In the genomic region with DNA sequence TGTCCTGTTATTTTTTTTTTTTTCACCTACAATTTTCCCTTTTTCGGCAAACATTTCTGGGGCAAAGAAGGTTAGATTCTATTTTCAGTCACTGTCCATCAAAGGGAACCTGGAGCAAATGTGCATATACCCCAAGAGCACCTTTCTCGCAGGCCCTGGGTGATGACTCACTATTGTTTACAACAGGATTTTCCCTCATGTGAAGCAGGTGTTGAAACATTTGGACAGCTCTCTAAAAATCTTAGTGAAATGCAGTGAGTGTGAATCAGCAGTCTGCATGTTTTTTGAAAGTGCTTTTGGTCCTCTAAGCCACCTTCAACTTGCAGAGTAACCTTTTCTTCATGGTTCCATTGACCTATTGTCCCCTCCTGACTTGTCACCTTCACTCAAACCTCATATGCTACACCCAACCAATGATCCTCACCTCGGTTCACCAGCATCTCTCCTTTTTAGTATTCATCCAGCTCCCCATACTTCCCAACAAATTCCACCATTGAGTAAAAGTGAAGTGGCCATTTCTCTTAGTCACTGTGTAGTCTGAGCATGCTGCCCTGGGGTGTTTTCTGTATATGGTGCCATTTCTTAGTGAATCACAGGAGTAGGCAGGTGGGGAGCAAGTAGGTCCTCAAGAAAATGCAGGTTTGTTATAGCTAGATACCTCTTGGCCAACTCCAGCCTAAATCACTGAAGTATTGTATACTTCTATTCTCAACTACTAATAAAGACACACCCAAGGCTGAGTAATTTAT, we compare ENCODE assay signal across 21 cellular contexts.
DNase-seq lines count a peak whose midpoint lies in the region; ATAC-seq, FAIRE-seq and TF ChIP-seq lines count a peak whose summit lies in the region.
"Had no signal": no experiment of that assay in that cellular context is flagged by ENCODE, and none has a peak within 500 bp of the region (broad histone marks: within the 10 kb centered on the region; RNA-seq: fewer than 3 reads in every experiment).

No MANE protein-coding gene starts in this region.

- peak; percentile 12 for DNase-seq in GM12865 (ENCODE audit: low read depth)
- DNase-seq in NCI-H345 (lab: John Stamatoyannopoulos, UW) = peak; percentile 64
- DNase-seq in mammary epithelial cell = peak; percentile 57
- DNase-seq in HepG2 (ENCODE audit: low spot score) = peak; percentile 72
- no peak for DNase-seq in islet precursor cell
- DNase-seq in HEK293T (ENCODE audit: extremely low spot score) = no peak
- no peak for DNase-seq in psoas muscle
- DNase-seq: activated CD4-positive, alpha-beta T cell treated with anti-CD3 and anti-CD28 coated beads, Interleukin-2, amount 10 ng/mL, durations not matched to agents 24 days and 14 days; activated naive CD4-positive, alpha-beta T cell; aorta; COR-L47; GF-D8; natural killer cell; NCI-H1436 treated with DMSO at 0.1 percent for 48 hours; NCI-H510A; stimulated activated CD4-positive, alpha-beta T cell treated with anti-CD3 and anti-CD28 coated beads, Interleukin-4, amount 100 ng/mL, for 1 hour; substantia nigra had no signal

- CTCF ChIA-PET in mammary epithelial cell (lab: Charles Lee; ENCODE audit: low non-redundant PET) (no interaction called here), HepG2 (lab: Yijun Ruan, JAX; ENCODE audit: low intra/inter-chr PET ratio, low total read pairs) (no interaction called here), HEK293T (lab: Yijun Ruan, JAX) (interaction anchor here (0.6 kb wide), 1 partner anchor 149 kb away, joined by 4 read pairs; no protein-coding TSS in a partner anchor)

- ATAC-seq in HepG2 (peak; percentile 64; the same call in 2 of the 3 replicates), HG02678 (IDR thresholded peaks at IDR 0.05; ENCODE audit: unreplicated experiment) (no peak), psoas muscle (no peak)
- ATAC-seq: natural killer cell had no signal

- no TSS peak for BruUV-seq in mammary epithelial cell (replicated peaks; lab: Mats Ljungman, UMichigan)
- no TSS peak for BruUV-seq in HepG2 (replicated peaks; lab: Mats Ljungman, UMichigan)

- H3K4me2 ChIP-seq in mammary epithelial cell (ENCODE audit: insufficient read depth, low read depth, low read length) = no peak overlapping the region
- H3K4me2 ChIP-seq in HepG2 (ENCODE audit: low read depth, low read length) = 0 out of 2 replicates have a peak overlapping the region, but pooled peaks have one; percentile 15

- POLR2A ChIA-PET in HepG2 (lab: Yijun Ruan, JAX) (no interaction called here), HEK293T (lab: Yijun Ruan, JAX) (no interaction called here)

- H3K9ac ChIP-seq in mammary epithelial cell (ENCODE audit: insufficient read depth, low read length) (no peak overlapping the region), HepG2 (ENCODE audit: insufficient read depth, low read depth, low read length) (no peak overlapping the region)

- TF ChIP-seq CTCF in GM12865 (IDR thresholded peaks at IDR 0.05; ENCODE audit: insufficient read depth, low read depth, low read length, missing control alignments) (no peak), mammary epithelial cell (conservative IDR thresholded peaks at IDR 0.05 in 1 of 2, IDR thresholded peaks at IDR 0.05 in 1 of 2; ENCODE audit: extremely low read depth in 1 of 2, insufficient read depth in 1 of 2, low read depth in 1 of 2, low read length in 2 of 2) (no peak), HepG2 (CRISPR knock-in tag; IDR thresholded peaks at IDR 0.05) (no peak), psoas muscle (IDR thresholded peaks at IDR 0.05) (no peak)

- no peak overlapping the region for H3K27ac ChIP-seq in mammary epithelial cell (ENCODE audit: insufficient read depth, low read depth, low read length)
- H3K27ac ChIP-seq in HepG2 (ENCODE audit: extremely low read length, insufficient read depth, low read length) = no peak overlapping the region
- H3K27ac ChIP-seq in psoas muscle = no peak overlapping the region
- H3K27ac ChIP-seq: skin epidermis had no signal

- H4K20me1 ChIP-seq in mammary epithelial cell (ENCODE audit: insufficient read depth, low read length) = no peaks in the 10 kb centered on the region
- no peaks in the 10 kb centered on the region for H4K20me1 ChIP-seq in HepG2 (ENCODE audit: insufficient read depth, low read length)

- no peaks in the 10 kb centered on the region for H3K9me3 ChIP-seq in mammary epithelial cell (replicated peaks; ENCODE audit: insufficient read depth, low read length)
- H3K9me3 ChIP-seq in HepG2 (ENCODE audit: low read length) = no peaks in the 10 kb centered on the region
- H3K9me3 ChIP-seq in psoas muscle = no peaks in the 10 kb centered on the region

- no peak for TF ChIP-seq POLR2A in HepG2 (IDR thresholded peaks at IDR 0.05; ENCODE audit: insufficient read depth in 1 of 2, low read depth in 2 of 2, low read length in 2 of 2)

- H3K4me3 ChIP-seq in GM12865 (ENCODE audit: low read depth, low read length) (no peak overlapping the region), mammary epithelial cell (replicated peaks in 1 of 3; ENCODE audit: insufficient read depth in 1 of 3, low read depth in 2 of 3, low read length in 3 of 3) (no peak overlapping the region), HepG2 (replicated peaks in 1 of 3; ENCODE audit: insufficient read depth in 1 of 3, low read depth in 2 of 3, low read length in 3 of 3) (no peak overlapping the region), psoas muscle (no peak overlapping the region)
- H3K4me3 ChIP-seq: skin epidermis had no signal

- H3K27me3 ChIP-seq in mammary epithelial cell (ENCODE audit: insufficient read depth, low read length) = peaks cover 5% of the 10 kb centered on the region
- no peaks in the 10 kb centered on the region for H3K27me3 ChIP-seq in HepG2 (ENCODE audit: control insufficient read depth in 1 of 2, insufficient read depth in 2 of 2, low read length in 2 of 2)
- H3K27me3 ChIP-seq in psoas muscle (ENCODE audit: insufficient read depth in 3 of 3, low read length in 2 of 3) = no peaks in the 10 kb centered on the region

- in situ Hi-C loops in mammary epithelial cell (cut with MboI; ENCODE audit: low sequenced_read_pairs in 2 of 2) = no loop called here
- in situ Hi-C loops in HepG2 (cut with HindIII; ENCODE audit: extremely low pct_ligation_motif_present, low pct_unique_long_range_greater_than_20kb) = no loop called here

- TF ChIP-seq EP300 in HepG2 (IDR thresholded peaks at IDR 0.05; ENCODE audit: low read depth in 2 of 2, low read length in 2 of 2) (peak in 1 of 2 experiments; percentile 37; a peak in 1 of 4 replicates), HepG2 (CRISPR knock-in tag; IDR thresholded peaks at IDR 0.05; ENCODE audit: borderline replicate concordance) (no peak)

- H3K79me2 ChIP-seq in mammary epithelial cell (ENCODE audit: insufficient read depth, low read length) = no peaks in the 10 kb centered on the region
- no peaks in the 10 kb centered on the region for H3K79me2 ChIP-seq in HepG2 (ENCODE audit: insufficient read depth, low read length)

- no peak for TF ChIP-seq RAD21 in HepG2 (CRISPR knock-in tag; IDR thresholded peaks at IDR 0.05)

- intact Hi-C loops in mammary epithelial cell (cut with micrococcal nuclease) (loop anchor here (10.0 kb wide), 1 partner anchor 262 kb away; no protein-coding TSS in a partner anchor), HepG2 (cut with micrococcal nuclease; ENCODE audit: unreplicated experiment) (no loop called here), psoas muscle (cut with DNase I) (no loop called here)

- dilution Hi-C loops in mammary epithelial cell (cut with HindIII; ENCODE audit: low sequenced_read_pairs) = no loop called here

- H2AFZ ChIP-seq in mammary epithelial cell (ENCODE audit: low read depth, low read length) = no peak overlapping the region
- H2AFZ ChIP-seq in HepG2 (ENCODE audit: low read length) = no peak overlapping the region

- no peaks in the 10 kb centered on the region for H3K36me3 ChIP-seq in mammary epithelial cell (ENCODE audit: insufficient read depth, low read length)
- no peaks in the 10 kb centered on the region for H3K36me3 ChIP-seq in HepG2 (replicated peaks in 1 of 2; ENCODE audit: control insufficient read depth in 1 of 2, insufficient read depth in 2 of 2, low read length in 2 of 2)
- no peaks in the 10 kb centered on the region for H3K36me3 ChIP-seq in psoas muscle (ENCODE audit: insufficient read depth in 1 of 2, low read depth in 1 of 2)

- FAIRE-seq in HepG2 (lab: Jason Lieb, UNC) = peak; percentile 60
- FAIRE-seq: endometrium, H1 had no signal

- WGBS in mammary epithelial cell (ENCODE audit: low coverage, missing lambda C conversion rate) = 69% methylated on average over 3 of the region's 3 CpGs
- WGBS in HepG2 (ENCODE audit: low lambda C conversion rate) = 29% methylated on average over 3 of the region's 3 CpGs
- 82 to 83% (median 82%) methylated on average over 3 of the region's 3 CpGs for WGBS in psoas muscle, 3 donors

- H3K4me1 ChIP-seq in mammary epithelial cell (ENCODE audit: insufficient read depth, low read length) (no peaks in the 10 kb centered on the region), HepG2 (ENCODE audit: insufficient read depth, low read length) (peaks cover 20% of the 10 kb centered on the region), psoas muscle (no peaks in the 10 kb centered on the region)

TF ChIP-seq in HepG2, 621 proteins besides CTCF, POLR2A, EP300 and RAD21 (continues in another document):
- TF ChIP-seq SMAD9 (CRISPR knock-in tag; IDR thresholded peaks at IDR 0.05) (no peak), ZNF143 (CRISPR knock-in tag; IDR thresholded peaks at IDR 0.05) (no peak), TEAD3 (CRISPR knock-in tag; optimal IDR thresholded peaks at IDR 0.05; ENCODE audit: borderline replicate concordance) (no peak), GTF2F1 (IDR thresholded peaks at IDR 0.05; ENCODE audit: low read length) (no peak), ZNF615 (CRISPR knock-in tag; IDR thresholded peaks at IDR 0.05; ENCODE audit: borderline replicate concordance) (no peak), EZH2 (conservative IDR thresholded peaks at IDR 0.05; ENCODE audit: low read depth, low read length) (no peak), EEA1 (CRISPR knock-in tag; IDR thresholded peaks at IDR 0.05; ENCODE audit: borderline replicate concordance) (no peak), NFE2L2 (IDR thresholded peaks at IDR 0.05; ENCODE audit: low read length) (peak; percentile 19; the same call in 1 of the 2 replicates)

TF ChIP-seq in HEK293T, 16 proteins besides CTCF, POLR2A, EP300 and RAD21 (continues in another document):
- TF ChIP-seq LEF1 (IDR thresholded peaks at IDR 0.05; ENCODE audit: borderline replicate concordance) (no peak), FOXA1 (IDR thresholded peaks at IDR 0.05) (no peak), FOXM1 (IDR thresholded peaks at IDR 0.05; ENCODE audit: borderline replicate concordance) (no peak), SUZ12 (IDR thresholded peaks at IDR 0.05) (no peak), ELF4 (IDR thresholded peaks at IDR 0.05) (no peak)
- TF ChIP-seq, protein P1, sequence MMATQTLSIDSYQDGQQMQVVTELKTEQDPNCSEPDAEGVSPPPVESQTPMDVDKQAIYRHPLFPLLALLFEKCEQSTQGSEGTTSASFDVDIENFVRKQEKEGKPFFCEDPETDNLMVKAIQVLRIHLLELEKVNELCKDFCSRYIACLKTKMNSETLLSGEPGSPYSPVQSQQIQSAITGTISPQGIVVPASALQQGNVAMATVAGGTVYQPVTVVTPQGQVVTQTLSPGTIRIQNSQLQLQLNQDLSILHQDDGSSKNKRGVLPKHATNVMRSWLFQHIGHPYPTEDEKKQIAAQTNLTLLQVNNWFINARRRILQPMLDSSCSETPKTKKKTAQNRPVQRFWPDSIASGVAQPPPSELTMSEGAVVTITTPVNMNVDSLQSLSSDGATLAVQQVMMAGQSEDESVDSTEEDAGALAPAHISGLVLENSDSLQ (IDR thresholded peaks at IDR 0.05) = no peak

Comparison
In these comparisons a context has a peak if more than half of its experiments do, and no peak if none do; other contexts are left out.
1. DNase-seq: peak in GM12865 (single experiment), NCI-H345 (single experiment), mammary epithelial cell (single experiment) and HepG2 (single experiment); none in islet precursor cell (single experiment), HEK293T (single experiment) and psoas muscle (0 of 2).